In the genomic region with DNA sequence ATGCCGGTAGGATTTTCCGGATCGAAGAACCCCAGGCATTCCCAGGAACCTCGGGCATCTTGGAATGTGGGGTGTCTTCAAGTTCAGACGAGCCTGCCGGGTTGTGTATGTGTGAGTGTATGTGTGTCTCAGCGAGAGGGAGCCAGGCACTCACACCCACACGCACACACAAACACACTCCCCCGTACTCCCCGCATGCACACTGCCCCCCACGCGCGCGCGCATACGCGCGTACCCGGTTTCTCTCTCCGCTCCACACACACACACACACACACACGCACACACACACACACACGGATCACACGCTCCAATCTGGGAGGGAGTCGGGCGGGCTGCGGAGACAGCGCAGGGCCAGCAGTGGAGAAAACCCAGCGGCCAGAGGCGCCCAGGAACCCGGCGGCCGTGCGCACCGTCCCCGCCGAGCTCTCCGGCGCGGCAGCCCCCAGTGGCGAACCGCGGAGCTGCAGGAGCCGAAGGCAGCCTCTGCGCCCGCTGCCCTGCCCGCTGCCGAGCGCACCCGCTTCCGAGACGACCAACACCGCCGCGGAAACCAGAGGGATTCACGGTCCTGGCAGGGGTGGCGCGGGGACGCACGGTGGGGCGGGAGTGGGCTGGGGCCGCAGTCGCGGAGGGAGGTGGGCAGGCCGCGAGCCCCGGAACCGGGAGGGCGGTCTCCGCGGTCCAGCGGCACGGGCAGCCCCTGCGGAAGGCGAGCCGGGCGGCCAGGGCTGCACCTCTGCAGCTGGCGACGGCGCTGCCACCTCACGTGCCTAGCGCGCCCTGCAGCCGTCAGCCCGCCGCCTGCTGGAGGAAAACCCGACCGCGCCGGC, we compare ENCODE assay signal across 8 cellular contexts. TPM values are rescaled to one million over a fixed set of nuclear protein-coding genes. Genes with fewer than 3 reads are reported as not detected.
DNase-seq lines count a peak whose midpoint lies in the region; ATAC-seq and TF ChIP-seq lines count a peak whose summit lies in the region.

A gene (minus strand): TSS at position 125 of the 830 bp plus-strand sequence.

- no peak within 1 kb of the TSS for H3K9ac ChIP-seq in neural progenitor cell

- H3K27me3 ChIP-seq in neural progenitor cell, result peaks cover 45% of the 10 kb centered on the region

- TF ChIP-seq CTCF in fibroblast of the aortic adventitia (IDR thresholded peaks at IDR 0.05; ENCODE audit: insufficient read depth, low read length), result peak; percentile 64
- TF ChIP-seq CTCF in neural progenitor cell (IDR thresholded peaks at IDR 0.05), result peak; percentile 63

- H3K79me2 ChIP-seq in neural progenitor cell (ENCODE audit: low read depth), result no peaks in the 10 kb centered on the region

- H3K9me3 ChIP-seq in neural progenitor cell (ENCODE audit: low read depth), result no peaks in the 10 kb centered on the region

- H3K27ac ChIP-seq in neural progenitor cell, result no peak within 1 kb of the TSS

- peak within 1 kb of the TSS; percentile 91 for H3K4me3 Mint-ChIP-seq in neural progenitor cell
- peak within 1 kb of the TSS; percentile 86 to 94 for H3K4me3 Mint-ChIP-seq in stimulated activated naive CD8-positive, alpha-beta T cell treated with anti-CD3 and anti-CD28 coated beads, Interleukin-15, amount 100 ng/mL, for 72 hours

- no peak within 1 kb of the TSS for H3K27ac Mint-ChIP-seq in neural progenitor cell
- H3K27ac Mint-ChIP-seq in stimulated activated naive CD8-positive, alpha-beta T cell treated with anti-CD3 and anti-CD28 coated beads, Interleukin-15, amount 100 ng/mL, for 72 hours, result peak within 1 kb of the TSS in 1 of 2 donors; percentile 74

- H3K4me3 ChIP-seq in fibroblast of the aortic adventitia (ENCODE audit: low read depth, low read length) (peak within 1 kb of the TSS; percentile 51), neural progenitor cell (peak within 1 kb of the TSS; percentile 59)

- peak within 1 kb of the TSS; percentile 85 for H2AFZ ChIP-seq in neural progenitor cell (replicated peaks)

- H3K9me3 Mint-ChIP-seq in neural progenitor cell, result no peaks in the 10 kb centered on the region
- H3K9me3 Mint-ChIP-seq in stimulated activated naive CD8-positive, alpha-beta T cell treated with anti-CD3 and anti-CD28 coated beads, Interleukin-15, amount 100 ng/mL, for 72 hours, result no peaks in the 10 kb centered on the region

- peaks cover 4% of the 10 kb centered on the region for H3F3A ChIP-seq in neural progenitor cell (ENCODE audit: low read depth)

- H3K4me1 ChIP-seq in neural progenitor cell, result peaks cover 24% of the 10 kb centered on the region

- H3K36me3 ChIP-seq in neural progenitor cell, result no peaks in the 10 kb centered on the region

- H3K36me3 Mint-ChIP-seq in neural progenitor cell, result no peaks in the 10 kb centered on the region

- H4K20me1 ChIP-seq in neural progenitor cell (ENCODE audit: low read depth), result no peaks in the 10 kb centered on the region

- ATAC-seq in GM18502 (IDR thresholded peaks at IDR 0.05; ENCODE audit: poor library complexity, unreplicated experiment) (peak; percentile 86), HG03565 (IDR thresholded peaks at IDR 0.05; ENCODE audit: unreplicated experiment) (peak; percentile 65)
- peak; percentile 93 for ATAC-seq in stimulated activated naive CD8-positive, alpha-beta T cell treated with anti-CD3 and anti-CD28 coated beads, Interleukin-15, amount 100 ng/mL, for 72 hours

- peak; percentile 80 for DNase-seq in 8988T
- DNase-seq in NOMO-1 treated with DMSO at 0.1 percent for 48 hours (lab: John Stamatoyannopoulos, UW; ENCODE audit: unreplicated experiment), result peak; percentile 46
- DNase-seq in activated effector memory CD4-positive, alpha-beta T cell treated with Interleukin-2 at 50 U/mL for 16 hours, result peak; percentile 25
- DNase-seq in fibroblast of the aortic adventitia (ENCODE audit: low read depth), result peak; percentile 48
- DNase-seq in neural progenitor cell (ENCODE audit: low spot score), result peak; percentile 93
- DNase-seq in stimulated activated naive CD8-positive, alpha-beta T cell treated with anti-CD3 and anti-CD28 coated beads, Interleukin-15, amount 100 ng/mL, for 72 hours, result peak; percentile 74 to 75

- H3K4me2 ChIP-seq in neural progenitor cell, result peak within 1 kb of the TSS; percentile 93

- peaks cover 41% of the 10 kb centered on the region for H3K27me3 Mint-ChIP-seq in neural progenitor cell (ENCODE audit: insufficient read depth, low read depth)
- peaks cover 65% of the 10 kb centered on the region for H3K27me3 Mint-ChIP-seq in stimulated activated naive CD8-positive, alpha-beta T cell treated with anti-CD3 and anti-CD28 coated beads, Interleukin-15, amount 100 ng/mL, for 72 hours

- peaks cover 26% of the 10 kb centered on the region for H3K4me1 Mint-ChIP-seq in neural progenitor cell
- peaks cover 29% of the 10 kb centered on the region for H3K4me1 Mint-ChIP-seq in stimulated activated naive CD8-positive, alpha-beta T cell treated with anti-CD3 and anti-CD28 coated beads, Interleukin-15, amount 100 ng/mL, for 72 hours

RNA-seq across cellular contexts. Expression of the gene that starts here (rescaled TPM):
- not detected in 2 replicates for total RNA-seq in fibroblast of the aortic adventitia (ENCODE audit: low replicate concordance)
- 0.40 TPM in 1 of 2 replicates, not detected in the other for total RNA-seq in neural progenitor cell (ENCODE audit: low replicate concordance)

Comparison
In these comparisons a context has a peak if more than half of its experiments do, and no peak if none do; other contexts are left out.
1. Peak in DNase-seq and H3K4me3 ChIP-seq in fibroblast of the aortic adventitia; RNA of the gene not detected or under 1 TPM.
2. Peak in DNase-seq, H3K4me3 ChIP-seq and H3K4me2 ChIP-seq in neural progenitor cell; RNA of the gene not detected or under 1 TPM.
3. DNase-seq: peak in every context shown above with its lines; median percentile 93 in neural progenitor cell; 80 in 8988T; 74 in stimulated activated naive CD8-positive, alpha-beta T cell treated with anti-CD3 and anti-CD28 coated beads, Interleukin-15, amount 100 ng/mL, for 72 hours; 48 in fibroblast of the aortic adventitia; 46 in NOMO-1 treated with DMSO at 0.1 percent for 48 hours; 25 in activated effector memory CD4-positive, alpha-beta T cell treated with Interleukin-2 at 50 U/mL for 16 hours.